In the genomic region with DNA sequence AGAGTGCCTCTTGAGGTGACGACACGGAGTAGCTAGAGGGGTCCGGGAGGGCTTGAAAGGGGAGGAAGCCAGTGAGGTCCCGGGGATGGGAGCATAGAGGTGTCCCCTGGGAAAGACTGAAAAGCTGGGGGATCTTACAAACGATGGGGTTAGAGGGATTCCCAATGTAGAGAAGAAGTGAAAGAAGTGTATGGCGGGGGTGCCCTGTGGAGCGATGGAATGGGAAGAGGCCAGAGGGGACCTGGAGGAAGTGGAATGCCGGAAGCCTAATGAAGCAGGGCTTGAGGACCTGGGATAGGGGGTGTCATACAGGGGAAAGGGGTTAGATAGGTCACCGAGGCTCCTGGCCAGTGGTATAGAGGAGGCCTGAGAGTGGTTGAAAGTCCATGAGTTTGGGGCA, we compare ENCODE assay signal across 8 cellular contexts. TPM values are rescaled to one million over a fixed set of nuclear protein-coding genes. Genes with fewer than 3 reads are reported as not detected.
DNase-seq lines count a peak whose midpoint lies in the region; ATAC-seq and FAIRE-seq lines count a peak whose summit lies in the region.

No MANE protein-coding gene starts in this region.

- H3K4me3 Mint-ChIP-seq in activated CD4-positive, alpha-beta memory T cell treated with anti-CD3 and anti-CD28 coated beads, Interleukin-2, amount 10 ng/mL, durations not matched to agents 7 days and 5 days = peak overlapping the region; percentile 83
- H3K4me3 Mint-ChIP-seq in stimulated activated naive B cell treated with anti-CD40 and anti-IgM and Interleukin-4, amounts not matched to agents 10 μg/mL and 1 μg/mL and 100 μg/mL, for 72 hours = peak overlapping the region; percentile 83 to 99

- peaks cover 7% of the 10 kb centered on the region for H3K36me3 Mint-ChIP-seq in activated CD4-positive, alpha-beta memory T cell treated with anti-CD3 and anti-CD28 coated beads, Interleukin-2, amount 10 ng/mL, durations not matched to agents 7 days and 5 days (ENCODE audit: low read depth)
- peaks cover 6 to 15% of the 10 kb centered on the region in 2 donors for H3K36me3 Mint-ChIP-seq in stimulated activated naive B cell treated with anti-CD40 and anti-IgM and Interleukin-4, amounts not matched to agents 10 μg/mL and 1 μg/mL and 100 μg/mL, for 72 hours

- H3K4me1 Mint-ChIP-seq in activated CD4-positive, alpha-beta memory T cell treated with anti-CD3 and anti-CD28 coated beads, Interleukin-2, amount 10 ng/mL, durations not matched to agents 7 days and 5 days = peaks cover 45% of the 10 kb centered on the region
- peaks cover 29 to 31% of the 10 kb centered on the region in 2 donors for H3K4me1 Mint-ChIP-seq in stimulated activated naive B cell treated with anti-CD40 and anti-IgM and Interleukin-4, amounts not matched to agents 10 μg/mL and 1 μg/mL and 100 μg/mL, for 72 hours

- H3K27ac Mint-ChIP-seq in activated CD4-positive, alpha-beta memory T cell treated with anti-CD3 and anti-CD28 coated beads, Interleukin-2, amount 10 ng/mL, durations not matched to agents 7 days and 5 days = peak overlapping the region; percentile 82
- H3K27ac Mint-ChIP-seq in stimulated activated naive B cell treated with anti-CD40 and anti-IgM and Interleukin-4, amounts not matched to agents 10 μg/mL and 1 μg/mL and 100 μg/mL, for 72 hours = peak overlapping the region; percentile 93

- H3K9me3 Mint-ChIP-seq in activated CD4-positive, alpha-beta memory T cell treated with anti-CD3 and anti-CD28 coated beads, Interleukin-2, amount 10 ng/mL, durations not matched to agents 7 days and 5 days = no peaks in the 10 kb centered on the region
- H3K9me3 Mint-ChIP-seq in stimulated activated naive B cell treated with anti-CD40 and anti-IgM and Interleukin-4, amounts not matched to agents 10 μg/mL and 1 μg/mL and 100 μg/mL, for 72 hours = no peaks in the 10 kb centered on the region

- FAIRE-seq in HTR-8/SVneo (lab: Jason Lieb, UNC) = no peak

- CTCF ChIA-PET in activated CD4-positive, alpha-beta memory T cell treated with anti-CD3 and anti-CD28 coated beads, Interleukin-2, amount 10 ng/mL, durations not matched to agents 7 days and 5 days (lab: Charles Lee) = interaction anchor here (1.1 to 1.4 kb wide), 4 partner anchors 49 to 102 kb away, joined by 3 to 8 read pairs (median 4); partner anchors contain the start of gene PRMT1

- peak overlapping the region; percentile 52 for H3K4me3 ChIP-seq in iPS-11a (ENCODE audit: low read depth, low read length)

- H3K27me3 Mint-ChIP-seq in activated CD4-positive, alpha-beta memory T cell treated with anti-CD3 and anti-CD28 coated beads, Interleukin-2, amount 10 ng/mL, durations not matched to agents 7 days and 5 days = no peaks in the 10 kb centered on the region
- no peaks in the 10 kb centered on the region for H3K27me3 Mint-ChIP-seq in stimulated activated naive B cell treated with anti-CD40 and anti-IgM and Interleukin-4, amounts not matched to agents 10 μg/mL and 1 μg/mL and 100 μg/mL, for 72 hours

- DNase-seq in NCI-H2171 treated with DMSO at 0.1 percent for 48 hours (lab: John Stamatoyannopoulos, UW) (peak; percentile 6), NCI-H2171 (lab: John Stamatoyannopoulos, UW) (no peak), HTR-8/SVneo (ENCODE audit: insufficient read length, low spot score) (no peak)
- no peak for DNase-seq in activated CD4-positive, alpha-beta memory T cell treated with anti-CD3 and anti-CD28 coated beads, Interleukin-2, amount 10 ng/mL, durations not matched to agents 7 days and 5 days
- no peak for DNase-seq in stimulated activated naive B cell treated with anti-CD40 and anti-IgM and Interleukin-4, amounts not matched to agents 10 μg/mL and 1 μg/mL and 100 μg/mL, for 72 hours

- ATAC-seq in stimulated activated naive B cell treated with anti-CD40 and anti-IgM and Interleukin-4, amounts not matched to agents 10 μg/mL and 1 μg/mL and 100 μg/mL, for 72 hours (replicated peaks) = no peak
- ATAC-seq in HG03457 (IDR thresholded peaks at IDR 0.05; ENCODE audit: unreplicated experiment) (no peak), GM21390 (IDR thresholded peaks at IDR 0.05; ENCODE audit: unreplicated experiment) (no peak)

- POLR2A ChIA-PET in activated CD4-positive, alpha-beta memory T cell treated with anti-CD3 and anti-CD28 coated beads, Interleukin-2, amount 10 ng/mL, durations not matched to agents 7 days and 5 days (lab: Charles Lee) = interaction anchor here (0.6 to 1.8 kb wide), 6 partner anchors 12 to 257 kb away, joined by 3 to 6 read pairs (median 3); partner anchors contain the start of genes FUZ, MED25 and VRK3

RNA-seq across cellular contexts. Expression of gene AP2A1, which starts 0.6 kb away (rescaled TPM):
- total RNA-seq in activated CD4-positive, alpha-beta memory T cell treated with anti-CD3 and anti-CD28 coated beads, Interleukin-2, amount 10 ng/mL, durations not matched to agents 7 days and 5 days = 10 to 100 TPM; 78.0 to 79.2 TPM

RNA-seq across cellular contexts. Expression of gene TSKS, which starts 4.3 kb away (rescaled TPM):
- under 1 TPM; 0.63 to 0.86 TPM for total RNA-seq in activated CD4-positive, alpha-beta memory T cell treated with anti-CD3 and anti-CD28 coated beads, Interleukin-2, amount 10 ng/mL, durations not matched to agents 7 days and 5 days

RNA-seq across cellular contexts. Expression of gene FUZ, which starts 45.7 kb away (rescaled TPM):
- total RNA-seq in activated CD4-positive, alpha-beta memory T cell treated with anti-CD3 and anti-CD28 coated beads, Interleukin-2, amount 10 ng/mL, durations not matched to agents 7 days and 5 days = 10 to 100 TPM; 13.7 to 13.9 TPM

RNA-seq across cellular contexts. Expression of gene MED25, which starts 50.7 kb away (rescaled TPM):
- 10 to 100 TPM; 65.3 to 67.9 TPM for total RNA-seq in activated CD4-positive, alpha-beta memory T cell treated with anti-CD3 and anti-CD28 coated beads, Interleukin-2, amount 10 ng/mL, durations not matched to agents 7 days and 5 days
